In genomic region chr19:15244808-15245207, GRCh38 we compare ENCODE assay signal across 23 cellular contexts. TPM values are rescaled to one million over a fixed set of nuclear protein-coding genes. Genes with fewer than 3 reads are reported as not detected.
A peak's percentile ranks its signal among the peaks of the same experiment; 100 is the strongest.
DNase-seq lines count a peak whose midpoint lies in the region; ATAC-seq and TF ChIP-seq lines count a peak whose summit lies in the region.
"Had no signal": no experiment of that assay in that cellular context is flagged by ENCODE, and none has a peak within 500 bp of the region (broad histone marks: within the 10 kb centered on the region; RNA-seq: fewer than 3 reads in every experiment).

No MANE protein-coding gene starts in this region.

- H3K27ac ChIP-seq in heart right ventricle (peak overlapping the region in 8 of 10 donors; percentile 25 to 94 (median 92)), coronary artery (peak overlapping the region; percentile 99), osteoblast (ENCODE audit: low read depth, low read length) (peak overlapping the region; percentile 100), upper lobe of right lung (peak overlapping the region; percentile 11)
- H3K27ac ChIP-seq: hepatocyte had no signal

- H3K4me2 ChIP-seq in osteoblast (ENCODE audit: insufficient read depth, low read length), result no peak overlapping the region
- H3K4me2 ChIP-seq: hepatocyte had no signal

- no peaks in the 10 kb centered on the region for H3K9me3 ChIP-seq in heart right ventricle
- H3K9me3 ChIP-seq in osteoblast (ENCODE audit: low read depth, low read length), result no peaks in the 10 kb centered on the region
- no peaks in the 10 kb centered on the region for H3K9me3 ChIP-seq in upper lobe of right lung
- H3K9me3 ChIP-seq: BE2C, breast epithelium, left lung, MG63, stomach had no signal

- intact Hi-C loops in heart right ventricle (cut with DNase I) (loop anchor here in 4 of 10 donors (5.0 to 10.0 kb wide), 4 partner anchors 33 to 140 kb away; partner anchors contain the start of gene SYDE1 (in 1 of the 4)), left ventricle myocardium superior (cut with micrococcal nuclease) (no loop called here), upper lobe of right lung (cut with DNase I) (no loop called here)

- DNase-seq in heart right ventricle (no peak), left ventricle myocardium superior (no peak), coronary artery (ENCODE audit: low spot score) (no peak), osteoblast (ENCODE audit: insufficient read length, low spot score, missing footprints) (peak; percentile 63), upper lobe of right lung (no peak), NCI-H82 treated with DMSO at 0.1 percent for 48 hours (lab: John Stamatoyannopoulos, UW; ENCODE audit: unreplicated experiment) (no peak), NCI-H128 (lab: John Stamatoyannopoulos, UW; ENCODE audit: unreplicated experiment) (no peak)
- DNase-seq: activated CD4-positive, alpha-beta T cell treated with anti-CD3 and anti-CD28 coated beads, Interleukin-2, amount 10 ng/mL, durations not matched to agents 7 days and 5 days; BE2C; COR-L47; left lung; MG63; NCI-H1417 treated with DMSO at 0.1 percent for 48 hours; NCI-H510A; stimulated activated CD4-positive, alpha-beta T cell treated with anti-CD3 and anti-CD28 coated beads, Interleukin-12 subunit alpha, Interleukin-12 subunit beta, amount 100 ng/mL, for 4 hours; stomach had no signal

- peaks cover 62% of the 10 kb centered on the region for H3K79me2 ChIP-seq in osteoblast (ENCODE audit: insufficient read depth, low read length)

- no peaks in the 10 kb centered on the region for H3K27me3 ChIP-seq in heart right ventricle
- no peaks in the 10 kb centered on the region for H3K27me3 ChIP-seq in osteoblast (ENCODE audit: insufficient read depth, low read length)
- H3K27me3 ChIP-seq in upper lobe of right lung, result no peaks in the 10 kb centered on the region
- H3K27me3 ChIP-seq: BE2C, breast epithelium, hepatocyte, left lung, MG63, stomach had no signal

- no peak for TF ChIP-seq CTCF in heart right ventricle (IDR thresholded peaks at IDR 0.05)
- no peak for TF ChIP-seq CTCF in coronary artery (IDR thresholded peaks at IDR 0.05)
- no peak for TF ChIP-seq CTCF in osteoblast (IDR thresholded peaks at IDR 0.05; ENCODE audit: extremely low read depth, low read depth, low read length)
- TF ChIP-seq CTCF in upper lobe of right lung (IDR thresholded peaks at IDR 0.05), result no peak

- WGBS in heart right ventricle, 2 donors, result 70 to 76% methylated on average over 7 of the region's 7 CpGs

- H4K20me1 ChIP-seq in osteoblast (ENCODE audit: insufficient read depth, low read length), result peaks cover 27% of the 10 kb centered on the region

- H3K4me1 ChIP-seq in heart right ventricle (peaks cover 26 to 69% (median 52%) of the 10 kb centered on the region in 9 donors), osteoblast (ENCODE audit: insufficient read depth, low read length) (peaks cover 30% of the 10 kb centered on the region), upper lobe of right lung (peaks cover 27% of the 10 kb centered on the region)
- H3K4me1 ChIP-seq: BE2C had no signal

- H3K4me3 ChIP-seq in heart right ventricle (no peak overlapping the region), coronary artery (no peak overlapping the region), osteoblast (ENCODE audit: insufficient read depth, low read length) (no peak overlapping the region), upper lobe of right lung (no peak overlapping the region)
- H3K4me3 ChIP-seq: breast epithelium, hepatocyte, K562, left lung, MG63, stomach had no signal

- peaks cover 0 to 97% (median 41%) of the 10 kb centered on the region in 9 donors for H3K36me3 ChIP-seq in heart right ventricle
- peaks cover 63% of the 10 kb centered on the region for H3K36me3 ChIP-seq in osteoblast (ENCODE audit: insufficient read depth, low read length)
- peaks cover 91% of the 10 kb centered on the region for H3K36me3 ChIP-seq in upper lobe of right lung
- H3K36me3 ChIP-seq: breast epithelium had no signal

- ATAC-seq in heart right ventricle, result no peak
- no peak for ATAC-seq in left ventricle myocardium superior
- no peak for ATAC-seq in upper lobe of right lung
- no peak for ATAC-seq in HG02885 (IDR thresholded peaks at IDR 0.05; ENCODE audit: poor library complexity, unreplicated experiment)
- ATAC-seq: K562, left lung, Panc1 had no signal

- no peak overlapping the region for H2AFZ ChIP-seq in osteoblast (ENCODE audit: low read length)
- H2AFZ ChIP-seq: hepatocyte had no signal

RNA-seq across cellular contexts. Expression of gene EPHX3, which starts 12.6 kb away (rescaled TPM):
- under 1 TPM in 5 of 10 donors, not detected in 5; 0.15 to 0.32 (median 0.17) TPM for total RNA-seq in heart right ventricle
- under 1 TPM in 1 of 2 donors, not detected in 1; 0.20 TPM for polyA plus RNA-seq in heart right ventricle
- total RNA-seq in left ventricle myocardium superior, result not detected
- 0.29 TPM in 1 of 2 replicates, not detected in the other for total RNA-seq in osteoblast
- total RNA-seq in upper lobe of right lung, result 2.5 TPM
- polyA plus RNA-seq: K562 had no signal

RNA-seq across cellular contexts. Expression of gene NOTCH3, which starts 44.0 kb away (rescaled TPM):
- total RNA-seq in heart right ventricle, result 10 to 100 TPM; 21.4 to 45.5 (median 35.3) TPM
- 10 to 100 TPM; 18.7 to 21.9 TPM for polyA plus RNA-seq in heart right ventricle
- 22.8 TPM for total RNA-seq in left ventricle myocardium superior
- 49.8 and 51.8 TPM in 2 replicates for total RNA-seq in osteoblast
- total RNA-seq in upper lobe of right lung, result 67.9 TPM
- total RNA-seq: activated CD4-positive, alpha-beta T cell treated with anti-CD3 and anti-CD28 coated beads, Interleukin-2, amount 10 ng/mL, durations not matched to agents 7 days and 5 days; activated T-helper 2 cell treated with anti-CD3 and anti-CD28 coated beads, Interferon-gamma antibody, Interleukin-2, Interleukin-4, amounts not matched to agents 10 μg/mL and 5 μg/mL and 100 μg/mL, durations not matched to agents 14 hours and 24 hours and 36 hours; T-helper 2 cell treated with Interferon-gamma antibody and Interleukin-4, amounts not matched to agents 100 ng/mL and 5 ng/mL, for 36 hours had no signal

Comparison
In these comparisons a context has a peak if more than half of its experiments do, and no peak if none do; other contexts are left out.
1. H3K27ac ChIP-seq: peak in every context shown above with its lines; median percentile 100 in osteoblast; 99 in coronary artery; 92 in heart right ventricle; 11 in upper lobe of right lung.